ENCODE assay signal across 9 cellular contexts in the genomic region with DNA sequence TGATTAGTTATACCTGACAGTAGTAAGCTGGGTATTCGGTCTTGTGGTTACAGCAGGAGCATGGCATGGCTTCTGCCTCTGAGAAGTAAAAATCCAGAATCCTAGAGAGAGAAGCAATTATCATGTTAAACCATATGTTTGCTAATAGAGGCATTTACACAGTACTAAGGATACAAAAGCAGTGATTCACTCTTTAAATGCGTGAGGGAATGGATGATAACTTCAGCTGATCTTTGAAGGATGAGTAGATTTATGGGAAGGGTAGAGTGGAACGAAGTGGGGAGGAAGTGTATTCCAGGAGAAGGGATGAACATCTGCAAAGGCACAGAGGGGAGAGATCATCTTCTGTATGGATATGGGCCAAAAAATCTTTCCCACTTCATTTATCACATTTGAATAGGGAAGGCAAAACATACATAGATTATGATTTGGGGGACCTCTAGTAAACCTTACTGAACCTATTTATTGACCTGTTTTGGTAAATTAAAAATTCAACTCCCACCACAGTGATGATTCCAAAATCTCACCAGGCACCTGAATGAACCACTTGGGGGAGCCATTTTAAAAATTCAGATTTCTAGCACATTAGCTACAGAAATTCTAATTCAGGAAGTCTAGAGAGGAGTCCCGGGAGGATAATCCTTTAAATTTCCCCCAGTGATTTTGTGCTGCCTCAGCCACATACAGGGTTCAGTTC. TPM values are rescaled to one million over a fixed set of nuclear protein-coding genes. Genes with fewer than 3 reads are reported as not detected.
DNase-seq lines count a peak whose midpoint lies in the region; ATAC-seq, FAIRE-seq and TF ChIP-seq lines count a peak whose summit lies in the region.
"Had no signal": no experiment of that assay in that cellular context is flagged by ENCODE, and none has a peak within 500 bp of the region (broad histone marks: within the 10 kb centered on the region; RNA-seq: fewer than 3 reads in every experiment).

No MANE protein-coding gene starts in this region.

- no peak overlapping the region for H3K4me3 Mint-ChIP-seq in Caco-2 (ENCODE audit: unreplicated experiment)
- no peak overlapping the region for H3K4me3 Mint-ChIP-seq in T-helper 17 cell
- H3K4me3 Mint-ChIP-seq: naive thymus-derived CD4-positive, alpha-beta T cell had no signal

- H3K4me3 ChIP-seq in fibroblast of villous mesenchyme (ENCODE audit: low read depth, low read length) (no peak overlapping the region), small intestine (ENCODE audit: low read depth in 1 of 2, low read length in 2 of 2) (no peak overlapping the region), Caco-2 (ENCODE audit: low read depth, low read length) (no peak overlapping the region), mucosa of descending colon (no peak overlapping the region)

- intact Hi-C loops in Caco-2 (cut with micrococcal nuclease; ENCODE audit: unreplicated experiment) (loop anchor here (10.0 kb wide), 1 partner anchor 201 kb away; no protein-coding TSS in a partner anchor), mucosa of descending colon (cut with DNase I, micrococcal nuclease) (no loop called here)

- WGBS in small intestine, 3 donors: 73 to 80% (median 79%) methylated on average over 4 of the region's 4 CpGs

- peaks cover 6% of the 10 kb centered on the region for H3K36me3 Mint-ChIP-seq in Caco-2 (ENCODE audit: insufficient read depth, unreplicated experiment)
- H3K36me3 Mint-ChIP-seq in T-helper 17 cell (ENCODE audit: low read depth): peaks cover 1% of the 10 kb centered on the region

- H3K4me1 ChIP-seq in ES-I3 (ENCODE audit: insufficient read depth, low read length) (peaks cover 16% of the 10 kb centered on the region), small intestine (ENCODE audit: control insufficient read depth in 2 of 2, insufficient read depth in 1 of 2, low read depth in 1 of 2, low read length in 1 of 2) (no peaks in the 10 kb centered on the region), Caco-2 (no peaks in the 10 kb centered on the region), mucosa of descending colon (ENCODE audit: low read depth) (no peaks in the 10 kb centered on the region)

- CTCF ChIA-PET in Caco-2 (lab: Charles Lee): interaction anchor here (1.0 to 1.1 kb wide), 2 partner anchors 191 to 413 kb away, joined by 3 to 6 read pairs; no protein-coding TSS in a partner anchor

- FAIRE-seq in small intestine (lab: Jason Lieb, UNC): no peak

- H3K9me3 ChIP-seq in ES-I3 (ENCODE audit: control insufficient read depth, insufficient read depth, low read length) (no peaks in the 10 kb centered on the region), small intestine (ENCODE audit: control insufficient read depth, low read depth) (no peaks in the 10 kb centered on the region), Caco-2 (no peaks in the 10 kb centered on the region), mucosa of descending colon (no peaks in the 10 kb centered on the region), T-helper 17 cell (ENCODE audit: control insufficient read depth, low read length, poor library complexity, severe bottlenecking) (no peaks in the 10 kb centered on the region)

- H3K9ac ChIP-seq in ES-I3 (ENCODE audit: low read depth, low read length): 0 out of 2 replicates have a peak overlapping the region, but pooled peaks have one; percentile 8

- POLR2A ChIA-PET in Caco-2 (lab: Charles Lee): no interaction called here

- H3K27ac ChIP-seq in small intestine (ENCODE audit: low read depth in 1 of 2, low read length in 1 of 2): no peak overlapping the region

- no peaks in the 10 kb centered on the region for H3K36me3 ChIP-seq in ES-I3 (ENCODE audit: insufficient read depth, low read length)
- H3K36me3 ChIP-seq in small intestine (ENCODE audit: control insufficient read depth in 2 of 2, insufficient read depth in 2 of 2, low read length in 2 of 2): no peaks in the 10 kb centered on the region
- H3K36me3 ChIP-seq in Caco-2 (ENCODE audit: control insufficient read depth, insufficient read depth, low read length): no peaks in the 10 kb centered on the region
- H3K36me3 ChIP-seq in mucosa of descending colon (ENCODE audit: low read depth): no peaks in the 10 kb centered on the region

- DNase-seq in fibroblast of villous mesenchyme (ENCODE audit: low read depth) (no peak), small intestine (no peak), Caco-2 (no peak), mucosa of descending colon (no peak), T-helper 17 cell (no peak)
- DNase-seq: naive thymus-derived CD4-positive, alpha-beta T cell had no signal

- peak; percentile 32 for ATAC-seq in GM21529 (IDR thresholded peaks at IDR 0.05; ENCODE audit: unreplicated experiment)
- ATAC-seq in mucosa of descending colon: no peak
- ATAC-seq in T-helper 17 cell: no peak

- no peaks in the 10 kb centered on the region for H3K9me3 Mint-ChIP-seq in Caco-2 (ENCODE audit: unreplicated experiment)

- H3K4me1 Mint-ChIP-seq in Caco-2 (ENCODE audit: low read depth, unreplicated experiment) (peaks cover 6% of the 10 kb centered on the region), T-helper 17 cell (peaks cover 4% of the 10 kb centered on the region)

- no TSS peak for BruUV-seq in Caco-2 (replicated peaks; lab: Mats Ljungman, UMichigan)

- TF ChIP-seq CTCF in LNCAP (IDR thresholded peaks at IDR 0.05): peak; percentile 40; the same call in 1 of the 2 replicates
- peak; percentile 26 for TF ChIP-seq CTCF in fibroblast of villous mesenchyme (IDR thresholded peaks at IDR 0.05; ENCODE audit: insufficient read depth, low read depth, low read length)
- peak in 1 of 2 experiments; percentile 1 for TF ChIP-seq CTCF in Caco-2 (IDR thresholded peaks at IDR 0.05; ENCODE audit: insufficient read depth in 1 of 2, low read depth in 1 of 2, low read length in 1 of 2, severe bottlenecking in 1 of 2, unreplicated experiment in 1 of 2)
- TF ChIP-seq CTCF in mucosa of descending colon (IDR thresholded peaks at IDR 0.05): no peak

- no peaks in the 10 kb centered on the region for H3K27me3 ChIP-seq in small intestine (ENCODE audit: control insufficient read depth in 2 of 2, insufficient read depth in 2 of 2, low read length in 2 of 2)
- H3K27me3 ChIP-seq in Caco-2 (replicated peaks; ENCODE audit: control insufficient read depth, insufficient read depth, low read length): no peaks in the 10 kb centered on the region

- no peak overlapping the region for H3K27ac Mint-ChIP-seq in Caco-2 (ENCODE audit: unreplicated experiment)
- H3K27ac Mint-ChIP-seq in T-helper 17 cell: no peak overlapping the region
- H3K27ac Mint-ChIP-seq: naive thymus-derived CD4-positive, alpha-beta T cell had no signal

- no peaks in the 10 kb centered on the region for H3K27me3 Mint-ChIP-seq in Caco-2 (ENCODE audit: insufficient read depth, unreplicated experiment)
- H3K27me3 Mint-ChIP-seq in T-helper 17 cell: peaks cover 5% of the 10 kb centered on the region

RNA-seq across cellular contexts. Expression of a gene that starts 35.1 kb away (rescaled TPM):
- total RNA-seq in fibroblast of villous mesenchyme: 0.97 and 2.2 TPM in 2 replicates
- 1 to 10 TPM in 1 of 3 donors, not detected in 2; 2.6 TPM for polyA plus RNA-seq in small intestine
- 2.6 TPM in 2 replicates for total RNA-seq in Caco-2 (2022)
- total RNA-seq in mucosa of descending colon: 1 to 10 TPM; 1.0 to 1.6 (median 1.3) TPM
- under 1 TPM in 1 of 2 donors, not detected in 1; 0.22 TPM for total RNA-seq in T-helper 17 cell
- polyA plus RNA-seq: naive thymus-derived CD4-positive, alpha-beta T cell had no signal

RNA-seq across cellular contexts. Expression of a gene that starts 41.2 kb away (rescaled TPM):
- total RNA-seq in fibroblast of villous mesenchyme (under 0.01 TPM in 1 of 2 replicates, not detected in the other), Caco-2 (2022) (not detected in 2 replicates), mucosa of descending colon (1 to 10 TPM in 2 of 3 donors, under 1 TPM in 1; 0.32 to 3.4 (median 1.0) TPM), T-helper 17 cell (10 to 100 TPM in 1 of 2 donors, under 1 TPM in 1; 0.62 to 19.8 TPM)
- under 1 TPM in 2 of 3 donors, not detected in 1; 0.54 to 0.75 TPM for polyA plus RNA-seq in small intestine
- polyA plus RNA-seq: naive thymus-derived CD4-positive, alpha-beta T cell had no signal
